7 cellular contexts compared by ENCODE assay signal in genomic region chr2:64899876-64900275, GRCh38.
DNase-seq lines count a peak whose midpoint lies in the region; ATAC-seq, FAIRE-seq and TF ChIP-seq lines count a peak whose summit lies in the region.
"Not testable (repeated sequence)": the region's sequence is repeated elsewhere in the genome, so short reads cannot be mapped to it uniquely, and the experiment has no call there.

No MANE protein-coding gene starts in this region.

- POLR2A ChIA-PET in K562 (lab: Yijun Ruan, JAX): interaction anchor here (0.6 kb wide), 1 partner anchor 329 kb away, joined by 3 read pairs; no protein-coding TSS in a partner anchor
- POLR2A ChIA-PET in naive thymus-derived CD4-positive, alpha-beta T cell (lab: Charles Lee): not testable (repeated sequence)

- H3K36me3 Mint-ChIP-seq in CD14-positive monocyte; naive thymus-derived CD4-positive, alpha-beta T cell: not testable (repeated sequence)

- peak overlapping the region; percentile 71 to 91 (median 88) for H3K27ac Mint-ChIP-seq in CD14-positive monocyte
- not testable (repeated sequence) for H3K27ac Mint-ChIP-seq in naive thymus-derived CD4-positive, alpha-beta T cell

- H3K4me3 Mint-ChIP-seq in CD14-positive monocyte: peak overlapping the region in 1 of 2 donors; percentile 4
- not testable (repeated sequence) for H3K4me3 Mint-ChIP-seq in naive thymus-derived CD4-positive, alpha-beta T cell

- intact Hi-C loops in CD14-positive monocyte (cut with micrococcal nuclease); K562 (cut with micrococcal nuclease); naive thymus-derived CD4-positive, alpha-beta T cell (cut with micrococcal nuclease): not testable (repeated sequence)

- peak overlapping the region; percentile 66; the same call in 1 of the 2 replicates for H2AFZ ChIP-seq in K562 (ENCODE audit: low read depth, low read length)

- peak overlapping the region; percentile 35 for H3K27ac ChIP-seq in HL-60 (replicated peaks)
- not testable (repeated sequence) for H3K27ac ChIP-seq in K562 (ENCODE audit: extremely low read depth, low read depth, low read length); naive thymus-derived CD4-positive, alpha-beta T cell (ENCODE audit: low read depth, low read length)

- not testable (repeated sequence) for DNase-seq in CD14-positive monocyte (ENCODE audit: low spot score); HL-60 (ENCODE audit: low read depth in 1 of 2, low spot score in 1 of 2); K562 (ENCODE audit: extremely low read depth in 1 of 4, low spot score in 3 of 4); naive thymus-derived CD4-positive, alpha-beta T cell
- DNase-seq in MV-4-11 (lab: John Stamatoyannopoulos, UW) (peak; percentile 94), NOMO-1 treated with dmso at 0.1 percent for 144 hours (lab: John Stamatoyannopoulos, UW; ENCODE audit: unreplicated experiment) (peak; percentile 35), SIG-M5 treated with dmso at 0.1 percent for 504 hours (lab: John Stamatoyannopoulos, UW; ENCODE audit: unreplicated experiment) (peak; percentile 81)

- H3K27me3 Mint-ChIP-seq in CD14-positive monocyte (ENCODE audit: low read depth in 3 of 3): not testable (repeated sequence)
- peaks cover 6 to 26% (median 12%) of the 10 kb centered on the region in 5 donors for H3K27me3 Mint-ChIP-seq in naive thymus-derived CD4-positive, alpha-beta T cell

- H3K9me1 ChIP-seq in K562 (ENCODE audit: control insufficient read depth, insufficient read depth, low read length): not testable (repeated sequence)

- not testable (repeated sequence) for TF ChIP-seq EP300 in K562 (IDR thresholded peaks at IDR 0.05; ENCODE audit: low read length)

- H3K4me2 ChIP-seq in K562 (ENCODE audit: insufficient read depth, low read length): not testable (repeated sequence)

- not testable (repeated sequence) for BruUV-seq in K562 (replicated peaks; lab: Mats Ljungman, UMichigan)

- peaks cover 30% of the 10 kb centered on the region for H3K4me1 Mint-ChIP-seq in CD14-positive monocyte
- H3K4me1 Mint-ChIP-seq in naive thymus-derived CD4-positive, alpha-beta T cell: not testable (repeated sequence)

- TF ChIP-seq CTCF in CD14-positive monocyte (IDR thresholded peaks at IDR 0.05); HL-60 (IDR thresholded peaks at IDR 0.05; ENCODE audit: insufficient read depth, low read length); K562 (IDR thresholded peaks at IDR 0.05 in 2 of 3, conservative IDR thresholded peaks at IDR 0.05 in 1 of 3; ENCODE audit: insufficient read depth in 2 of 3, low read depth in 1 of 3, low read length in 3 of 3): not testable (repeated sequence)

- H3K36me3 ChIP-seq in K562 (ENCODE audit: control insufficient read depth, insufficient read depth, low read length); naive thymus-derived CD4-positive, alpha-beta T cell (ENCODE audit: control insufficient read depth in 2 of 3, insufficient read depth in 3 of 3, low read length in 3 of 3): not testable (repeated sequence)

- not testable (repeated sequence) for ATAC-seq in K562
- peak; percentile 24 for ATAC-seq in naive thymus-derived CD4-positive, alpha-beta T cell

- CTCF ChIA-PET in K562 (lab: Yijun Ruan, JAX; ENCODE audit: low intra/inter-chr PET ratio); naive thymus-derived CD4-positive, alpha-beta T cell (lab: Charles Lee): not testable (repeated sequence)

- not testable (repeated sequence) for H3K4me3 ChIP-seq in HL-60 (replicated peaks; ENCODE audit: insufficient read depth, low read length); K562; naive thymus-derived CD4-positive, alpha-beta T cell (ENCODE audit: low read length)

- not testable (repeated sequence) for H3K4me1 ChIP-seq in K562 (replicated peaks in 1 of 2; ENCODE audit: control insufficient read depth in 2 of 2, insufficient read depth in 2 of 2, low read length in 2 of 2); naive thymus-derived CD4-positive, alpha-beta T cell (ENCODE audit: control insufficient read depth in 2 of 2, insufficient read depth in 2 of 2, low read length in 2 of 2)

- not testable (repeated sequence) for H3K9me3 Mint-ChIP-seq in CD14-positive monocyte
- H3K9me3 Mint-ChIP-seq in naive thymus-derived CD4-positive, alpha-beta T cell: peaks cover 0 to 13% (median 0%) of the 10 kb centered on the region in 11 donors

- TF ChIP-seq POLR2A in K562 (conservative IDR thresholded peaks at IDR 0.05): not testable (repeated sequence)

- H3K9me3 ChIP-seq in K562 (replicated peaks; ENCODE audit: control insufficient read depth, insufficient read depth, low read depth, low read length); naive thymus-derived CD4-positive, alpha-beta T cell (ENCODE audit: control insufficient read depth in 2 of 3, low read length in 3 of 3): not testable (repeated sequence)

- WGBS in K562 (ENCODE audit: insufficient coverage, low coverage, missing lambda C conversion rate): 22% methylated on average over 6 of the region's 6 CpGs

- not testable (repeated sequence) for FAIRE-seq in K562 (lab: Jason Lieb, UNC)

- not testable (repeated sequence) for H3K79me2 ChIP-seq in K562 (ENCODE audit: control insufficient read depth, insufficient read depth, low read length)

- H3K9ac ChIP-seq in K562 (ENCODE audit: insufficient read depth in 1 of 2, low read depth in 2 of 2, low read length in 2 of 2): not testable (repeated sequence)

- in situ Hi-C loops in K562 (cut with MboI): loop anchor here (25.0 kb wide), 1 partner anchor 262 kb away; no protein-coding TSS in a partner anchor

- not testable (repeated sequence) for H3K27me3 ChIP-seq in HL-60 (ENCODE audit: insufficient read depth, poor library complexity, severe bottlenecking); naive thymus-derived CD4-positive, alpha-beta T cell (ENCODE audit: control insufficient read depth in 2 of 2, insufficient read depth in 2 of 2, low read length in 2 of 2)
- H3K27me3 ChIP-seq in K562 (ENCODE audit: control insufficient read depth in 2 of 2, insufficient read depth in 2 of 2, low read length in 2 of 2): peaks cover 13 to 25% of the 10 kb centered on the region in 2 experiments; a peak in 4 of 5 replicates

- not testable (repeated sequence) for TF ChIP-seq RAD21 in K562 (CRISPR knock-in tag; conservative IDR thresholded peaks at IDR 0.05 in 1 of 2, IDR thresholded peaks at IDR 0.05 in 1 of 2)

- not testable (repeated sequence) for H4K20me1 ChIP-seq in K562 (replicated peaks; ENCODE audit: control insufficient read depth, insufficient read depth, low read length)

TF ChIP-seq in K562, 482 proteins besides CTCF, POLR2A, EP300 and RAD21:
- TF ChIP-seq CEBPB (tag; IDR thresholded peaks at IDR 0.05): peak; percentile 46; the same call in 1 of the 2 replicates
TF ChIP-seq in K562: peak in this region for 1; not testable (repeated sequence) for 481.
